19 cellular contexts compared by ENCODE assay signal in genomic region chr10:78875331-78875877, GRCh38.
DNase-seq lines count a peak whose midpoint lies in the region; ATAC-seq, FAIRE-seq and TF ChIP-seq lines count a peak whose summit lies in the region.
"Had no signal": no experiment of that assay in that cellular context is flagged by ENCODE, and none has a peak within 500 bp of the region (broad histone marks: within the 10 kb centered on the region; RNA-seq: fewer than 3 reads in every experiment).

No MANE protein-coding gene starts in this region.

- no peak for TF ChIP-seq CTCF in bronchial epithelial cell (IDR thresholded peaks at IDR 0.05; ENCODE audit: insufficient read depth, low read length, severe bottlenecking)
- TF ChIP-seq CTCF in type B pancreatic cell (conservative IDR thresholded peaks at IDR 0.05) = no peak

- H3K9ac ChIP-seq in HUES48 (ENCODE audit: low read depth, low read length) = no peak overlapping the region

- H3K27ac Mint-ChIP-seq in type B pancreatic cell (no peak overlapping the region), T-helper 17 cell (no peak overlapping the region)
- H3K27ac Mint-ChIP-seq: CD14-positive monocyte had no signal

- H3K9me3 ChIP-seq in HUES48 (ENCODE audit: control insufficient read depth, insufficient read depth, low read length) (no peaks in the 10 kb centered on the region), iPS DF 6.9 (ENCODE audit: control insufficient read depth, insufficient read depth, low read length) (no peaks in the 10 kb centered on the region), T-helper 17 cell (ENCODE audit: control insufficient read depth, low read length, poor library complexity, severe bottlenecking) (peaks cover 4% of the 10 kb centered on the region)

- 0 out of 2 replicates have a peak overlapping the region, but pooled peaks have one; percentile 16 for H3K4me3 ChIP-seq in HUES48 (ENCODE audit: low read depth, low read length)
- no peak overlapping the region for H3K4me3 ChIP-seq in bronchial epithelial cell (ENCODE audit: low read depth, low read length)
- no peak overlapping the region for H3K4me3 ChIP-seq in iPS DF 6.9 (ENCODE audit: low read length)

- ATAC-seq in T-helper 17 cell (no peak), GM21786 (IDR thresholded peaks at IDR 0.05; ENCODE audit: unreplicated experiment) (no peak)
- ATAC-seq: Right ventricle myocardium inferior had no signal

- no peak for DNase-seq in bronchial epithelial cell (ENCODE audit: low read depth)
- peak; percentile 25 for DNase-seq in iPS DF 6.9 (ENCODE audit: low read depth, low spot score)
- peak; percentile 13 for DNase-seq in type B pancreatic cell (ENCODE audit: extremely low spot score, unreplicated experiment)
- DNase-seq in T-helper 17 cell = no peak
- DNase-seq in activated naive CD4-positive, alpha-beta T cell treated with anti-CD3 and anti-CD28 coated beads, Interleukin-2, amount 50 U/mL, for 16 hours = no peak
- DNase-seq: AML-193; DMS79; NCI-H1105; NCI-H2081 treated with DMSO at 0.1 percent for 48 hours; NCI-H510A; NCI-H748 treated with DMSO at 0.1 percent for 48 hours; NK-92 treated with Interleukin-12 subunit alpha and Interleukin-12 subunit beta, amount 100 ng/mL, for 24 hours had no signal

- H3K4me1 ChIP-seq in HUES48 (ENCODE audit: control insufficient read depth, insufficient read depth, low read length) (peaks cover 17% of the 10 kb centered on the region), iPS DF 6.9 (ENCODE audit: control insufficient read depth, insufficient read depth, low read length) (peaks cover 6% of the 10 kb centered on the region)

- WGBS in iPS DF 6.9 (ENCODE audit: insufficient coverage, insufficient read length) = no CpG with 5 or more reads among the region's 2 CpGs

- H3K36me3 Mint-ChIP-seq in type B pancreatic cell (no peaks in the 10 kb centered on the region), T-helper 17 cell (ENCODE audit: low read depth) (peaks cover 4% of the 10 kb centered on the region)
- H3K36me3 Mint-ChIP-seq: CD14-positive monocyte had no signal

- no peaks in the 10 kb centered on the region for H3K9me3 Mint-ChIP-seq in type B pancreatic cell

- peaks cover 9% of the 10 kb centered on the region for H3K27me3 Mint-ChIP-seq in type B pancreatic cell
- H3K27me3 Mint-ChIP-seq in T-helper 17 cell = peaks cover 47% of the 10 kb centered on the region

- H3K36me3 ChIP-seq in HUES48 (ENCODE audit: control insufficient read depth, insufficient read depth, low read length) (no peaks in the 10 kb centered on the region), bronchial epithelial cell (ENCODE audit: control insufficient read depth, insufficient read depth, low read length) (no peaks in the 10 kb centered on the region), iPS DF 6.9 (ENCODE audit: control insufficient read depth, insufficient read depth, low read length) (no peaks in the 10 kb centered on the region)

- peak; percentile 60 for FAIRE-seq in bronchial epithelial cell (lab: Jason Lieb, UNC)
- FAIRE-seq: GM12892, GM18507, RCC 7860 had no signal

- H3K4me1 Mint-ChIP-seq in type B pancreatic cell (ENCODE audit: unreplicated experiment) = peaks cover 5% of the 10 kb centered on the region
- peaks cover 4% of the 10 kb centered on the region for H3K4me1 Mint-ChIP-seq in T-helper 17 cell
- H3K4me1 Mint-ChIP-seq: CD14-positive monocyte had no signal

- H3K27ac ChIP-seq in HUES48 (ENCODE audit: low read depth, low read length) (no peak overlapping the region), iPS DF 6.9 (ENCODE audit: low read length) (no peak overlapping the region)

- H3K4me3 Mint-ChIP-seq in type B pancreatic cell = no peak overlapping the region
- no peak overlapping the region for H3K4me3 Mint-ChIP-seq in T-helper 17 cell
- H3K4me3 Mint-ChIP-seq: CD14-positive monocyte had no signal

- peaks cover 44% of the 10 kb centered on the region for H3K27me3 ChIP-seq in HUES48 (ENCODE audit: control insufficient read depth, insufficient read depth, low read length)
- H3K27me3 ChIP-seq in bronchial epithelial cell (ENCODE audit: control insufficient read depth, insufficient read depth, low read length) = peaks cover 3% of the 10 kb centered on the region
- peaks cover 1% of the 10 kb centered on the region; the same call in 1 of the 2 replicates for H3K27me3 ChIP-seq in iPS DF 6.9 (ENCODE audit: control insufficient read depth, insufficient read depth, low read length)

Comparison
In these comparisons a context has a peak if more than half of its experiments do, and no peak if none do; other contexts are left out.
1. DNase-seq: peak in iPS DF 6.9 (single experiment) and type B pancreatic cell (single experiment); none in bronchial epithelial cell (single experiment), T-helper 17 cell (0 of 3) and activated naive CD4-positive, alpha-beta T cell treated with anti-CD3 and anti-CD28 coated beads, Interleukin-2, amount 50 U/mL, for 16 hours (single experiment).